Comparison of ENCODE assay signal across 10 cellular contexts in the genomic region with DNA sequence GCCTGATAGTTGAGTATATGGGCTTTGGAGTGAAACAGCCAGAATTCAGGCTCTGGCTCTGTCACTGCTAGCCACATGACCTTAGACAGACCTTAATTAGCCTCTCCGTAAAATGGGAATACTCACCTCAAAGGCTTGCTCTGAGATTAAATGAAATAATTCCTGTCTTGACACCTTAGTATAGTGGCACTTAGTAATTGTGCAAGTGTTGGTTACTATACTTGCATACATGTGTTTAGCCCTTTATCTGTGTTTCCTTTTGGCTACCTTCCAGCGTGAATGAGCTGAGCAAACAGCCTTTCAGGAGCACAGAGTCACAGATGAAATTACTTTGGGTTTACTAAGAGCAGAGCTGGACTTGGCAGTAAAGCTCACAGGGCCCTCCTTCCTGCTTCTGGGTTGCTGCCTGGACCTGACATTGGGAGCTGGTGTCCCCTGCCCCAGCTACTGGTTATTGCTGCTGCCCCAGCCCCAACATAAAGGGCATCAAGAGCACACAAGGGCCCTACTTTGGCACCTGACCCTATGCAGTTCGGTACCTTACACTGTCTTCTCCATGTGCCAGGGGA. TPM values are rescaled to one million over a fixed set of nuclear protein-coding genes. Genes with fewer than 3 reads are reported as not detected.
DNase-seq lines count a peak whose midpoint lies in the region; ATAC-seq and TF ChIP-seq lines count a peak whose summit lies in the region.
"Had no signal": no experiment of that assay in that cellular context is flagged by ENCODE, and none has a peak within 500 bp of the region (broad histone marks: within the 10 kb centered on the region; RNA-seq: fewer than 3 reads in every experiment).

No MANE protein-coding gene starts in this region.

- H3K27me3 ChIP-seq in BJ (ENCODE audit: control insufficient read depth, insufficient read depth, low read length) (no peaks in the 10 kb centered on the region), lung (ENCODE audit: control insufficient read depth, insufficient read depth) (no peaks in the 10 kb centered on the region), HAP-1 (ENCODE audit: low read depth) (no peaks in the 10 kb centered on the region)

- BruUV-seq in MCF 10A (replicated peaks; lab: Mats Ljungman, UMichigan), result no TSS peak

- peaks cover 18% of the 10 kb centered on the region for H3K36me3 Mint-ChIP-seq in MCF 10A (ENCODE audit: insufficient read depth, unreplicated experiment)

- DNase-seq in BJ (ENCODE audit: low read depth) (peak; percentile 10), NCI-H146 (lab: John Stamatoyannopoulos, UW) (peak; percentile 51), MCF 10A (ENCODE audit: unreplicated experiment) (peak; percentile 58), lung (ENCODE audit: low spot score) (peak; percentile 68), HAP-1 (ENCODE audit: low spot score in 2 of 2) (no peak), GM13977 (ENCODE audit: low spot score) (no peak)

- H3K4me3 ChIP-seq in BJ (ENCODE audit: low read depth, low read length), result no peak overlapping the region
- H3K4me3 ChIP-seq in lung, result no peak overlapping the region
- H3K4me3 ChIP-seq in HAP-1, result no peak overlapping the region
- H3K4me3 ChIP-seq: skin epidermis had no signal

- H3K9me3 Mint-ChIP-seq in MCF 10A (ENCODE audit: unreplicated experiment), result no peaks in the 10 kb centered on the region

- peak overlapping the region in 1 of 2 donors; percentile 45 for H3K27ac ChIP-seq in lung (ENCODE audit: low read depth in 1 of 2, low read length in 1 of 2)
- H3K27ac ChIP-seq: KMS-11, skin epidermis had no signal

- 27 to 43% methylated on average over 3 of the region's 3 CpGs for WGBS in lung, 2 donors

- H3K27me3 Mint-ChIP-seq in MCF 10A (ENCODE audit: insufficient read depth, unreplicated experiment), result no peaks in the 10 kb centered on the region

- CTCF ChIA-PET in BJ (lab: Yijun Ruan, JAX) (interaction anchor here (1.4 to 1.9 kb wide), 2 partner anchors 8 to 162 kb away, joined by 3 to 10 read pairs; no protein-coding TSS in a partner anchor), MCF 10A (lab: Yijun Ruan, JAX) (interaction anchor here (2.6 to 3.8 kb wide), 2 partner anchors 34 to 162 kb away, joined by 8 to 20 read pairs; a partner anchor contains a TSS)

- in situ Hi-C loops in HAP-1 (cut with MboI; ENCODE audit: low sequenced_read_pairs) (no loop called here), GM13977 (cut with MboI; ENCODE audit: low pct_unique_long_range_greater_than_20kb, low sequenced_read_pairs, unreplicated experiment) (no loop called here)

- POLR2A ChIA-PET in BJ (lab: Charles Lee) (no interaction called here), MCF 10A (lab: Yijun Ruan, JAX) (interaction anchor here (1.0 to 4.3 kb wide), 4 partner anchors 10 to 172 kb away, joined by 3 to 27 read pairs (median 6); a partner anchor contains a TSS)

- TF ChIP-seq CTCF in BJ (IDR thresholded peaks at IDR 0.05; ENCODE audit: insufficient read depth, low read depth, low read length), result no peak
- no peak for TF ChIP-seq CTCF in MCF 10A (IDR thresholded peaks at IDR 0.05; ENCODE audit: unreplicated experiment)
- TF ChIP-seq CTCF in lung (IDR thresholded peaks at IDR 0.05; ENCODE audit: control extremely low read depth, extremely low read depth), result no peak
- TF ChIP-seq CTCF in GM13977 (IDR thresholded peaks at IDR 0.05; ENCODE audit: extremely low read depth, insufficient read depth, missing control alignments), result no peak

- no peak overlapping the region for H3K4me3 Mint-ChIP-seq in MCF 10A (ENCODE audit: unreplicated experiment)

- no peaks in the 10 kb centered on the region for H3K9me3 ChIP-seq in lung (ENCODE audit: control insufficient read depth in 2 of 2, insufficient read depth in 1 of 2, low read length in 1 of 2)
- H3K9me3 ChIP-seq in HAP-1, result no peaks in the 10 kb centered on the region

- H3K27ac Mint-ChIP-seq in MCF 10A (ENCODE audit: low read depth, unreplicated experiment), result peak overlapping the region; percentile 42

- ATAC-seq in lung (ENCODE audit: insufficient read depth, low FRiP score), result peak; percentile 70
- ATAC-seq in GM18873 (IDR thresholded peaks at IDR 0.05; ENCODE audit: low FRiP score, unreplicated experiment), result no peak
- no peak for ATAC-seq in HG02981 (IDR thresholded peaks at IDR 0.05; ENCODE audit: unreplicated experiment)

- intact Hi-C loops in MCF 10A (cut with micrococcal nuclease), result no loop called here

- H3K4me1 ChIP-seq in lung (ENCODE audit: control insufficient read depth in 2 of 2, insufficient read depth in 2 of 2, low read length in 2 of 2) (peaks cover 5 to 14% of the 10 kb centered on the region in 2 donors), HAP-1 (no peaks in the 10 kb centered on the region)

- H3K36me3 ChIP-seq in BJ (ENCODE audit: control insufficient read depth, insufficient read depth, low read length) (no peaks in the 10 kb centered on the region), lung (ENCODE audit: control insufficient read depth in 2 of 2, insufficient read depth in 2 of 2, low read length in 2 of 2) (peaks cover 0 to 1% of the 10 kb centered on the region in 2 donors), HAP-1 (replicated peaks) (peaks cover 1% of the 10 kb centered on the region; the same call in 1 of the 2 replicates)

- H3K4me1 Mint-ChIP-seq in MCF 10A (ENCODE audit: insufficient read depth, unreplicated experiment), result peaks cover 36% of the 10 kb centered on the region

RNA-seq across cellular contexts. Expression of a gene that starts 32.8 kb away (rescaled TPM):
- polyA plus RNA-seq in BJ (2011; rRNA removed) (298 and 418 TPM in 2 replicates), lung (100 to 1,000 TPM; 131 to 157 TPM)
- polyA minus RNA-seq in BJ (2011; rRNA and poly(A)+ RNA removed), result 191 and 286 TPM in 2 replicates
- total RNA-seq in MCF 10A (2022) (156 and 172 TPM in 2 replicates), lung (100 to 1,000 TPM; 255 to 300 TPM)

Comparison
In these comparisons a context has a peak if more than half of its experiments do, and no peak if none do; other contexts are left out.
1. DNase-seq: peak in BJ (single experiment), NCI-H146 (single experiment), MCF 10A (single experiment) and lung (single experiment); none in HAP-1 (0 of 2) and GM13977 (single experiment).